Comparison of ENCODE assay signal across 13 cellular contexts in the genomic region with DNA sequence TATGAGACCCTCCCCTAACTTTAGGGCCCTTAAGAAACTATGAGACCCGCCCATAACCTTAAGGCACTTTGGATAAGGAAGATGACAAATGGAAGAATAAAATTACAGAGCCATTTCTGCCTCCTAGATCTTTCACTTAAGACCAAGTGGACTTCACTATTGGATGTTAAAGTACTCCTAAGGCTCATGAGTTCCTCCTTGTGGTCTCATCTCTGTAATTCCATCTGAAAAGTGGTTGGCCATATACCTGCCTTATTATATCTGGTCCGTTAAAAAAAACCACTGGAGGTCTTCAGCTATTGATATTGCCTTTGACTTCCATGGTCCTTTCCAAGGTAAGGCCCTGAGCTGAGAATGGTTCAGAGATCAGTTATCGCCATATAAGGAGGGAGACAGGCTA.
DNase-seq lines count a peak whose midpoint lies in the region; ATAC-seq and TF ChIP-seq lines count a peak whose summit lies in the region.
"Had no signal": no experiment of that assay in that cellular context is flagged by ENCODE, and none has a peak within 500 bp of the region (broad histone marks: within the 10 kb centered on the region; RNA-seq: fewer than 3 reads in every experiment).

No MANE protein-coding gene starts in this region.

- H3K9me3 ChIP-seq in gastroesophageal sphincter = no peaks in the 10 kb centered on the region
- no peaks in the 10 kb centered on the region for H3K9me3 ChIP-seq in smooth muscle cell (replicated peaks; ENCODE audit: low read depth)
- H3K9me3 ChIP-seq: esophagus squamous epithelium, prostate gland had no signal

- H3K27ac ChIP-seq in gastroesophageal sphincter (peak overlapping the region; percentile 14 to 67 (median 62)), smooth muscle cell (ENCODE audit: low read depth) (peak overlapping the region; percentile 37)
- H3K27ac ChIP-seq: prostate gland had no signal

- WGBS in gastroesophageal sphincter (ENCODE audit: low coverage in 1 of 2), 2 donors = 84 to 92% methylated on average over 3 of the region's 3 CpGs
- WGBS in smooth muscle cell (ENCODE audit: low lambda C conversion rate) = 92% methylated on average over 3 of the region's 3 CpGs

- ATAC-seq in gastroesophageal sphincter = no peak
- no peak for ATAC-seq in HG03039 (IDR thresholded peaks at IDR 0.05; ENCODE audit: unreplicated experiment)

- no peaks in the 10 kb centered on the region for H3K36me3 ChIP-seq in gastroesophageal sphincter
- no peaks in the 10 kb centered on the region for H3K36me3 ChIP-seq in smooth muscle cell (ENCODE audit: low read depth)
- H3K36me3 ChIP-seq: esophagus squamous epithelium, prostate gland had no signal

- H3K27me3 ChIP-seq in gastroesophageal sphincter = no peaks in the 10 kb centered on the region
- H3K27me3 ChIP-seq in smooth muscle cell (ENCODE audit: low read depth) = no peaks in the 10 kb centered on the region
- H3K27me3 ChIP-seq: esophagus squamous epithelium had no signal

- no peaks in the 10 kb centered on the region for H3K79me2 ChIP-seq in smooth muscle cell (ENCODE audit: low read depth)

- H3K4me1 ChIP-seq in gastroesophageal sphincter (peaks cover 0 to 26% (median 6%) of the 10 kb centered on the region in 3 donors), smooth muscle cell (ENCODE audit: low read depth) (peaks cover 35% of the 10 kb centered on the region)
- H3K4me1 ChIP-seq: prostate gland had no signal

- no peak for TF ChIP-seq EP300 in gastroesophageal sphincter (IDR thresholded peaks at IDR 0.05)

- H3K9ac ChIP-seq in smooth muscle cell (ENCODE audit: low read depth) = no peak overlapping the region

- no peak for TF ChIP-seq POLR2A in gastroesophageal sphincter (IDR thresholded peaks at IDR 0.05)

- H3K4me3 ChIP-seq in gastroesophageal sphincter = no peak overlapping the region
- no peak overlapping the region for H3K4me3 ChIP-seq in smooth muscle cell
- H3K4me3 ChIP-seq: esophagus squamous epithelium, prostate gland had no signal

- no peak for TF ChIP-seq CTCF in gastroesophageal sphincter (IDR thresholded peaks at IDR 0.05)
- TF ChIP-seq CTCF in smooth muscle cell (IDR thresholded peaks at IDR 0.05; ENCODE audit: borderline replicate concordance, insufficient read depth, poor library complexity, severe bottlenecking) = no peak

- H2AFZ ChIP-seq in smooth muscle cell (ENCODE audit: low read depth) = no peak overlapping the region

- DNase-seq in H4 (ENCODE audit: low spot score) = peak; percentile 39
- peak; percentile 21 for DNase-seq in SK-N-DZ (ENCODE audit: low spot score)
- no peak for DNase-seq in smooth muscle cell (lab: John Stamatoyannopoulos, UW; ENCODE audit: unreplicated experiment)
- DNase-seq in globus pallidus (ENCODE audit: low spot score) = no peak
- DNase-seq in NCI-H1694 treated with DMSO at 0.1 percent for 48 hours (lab: John Stamatoyannopoulos, UW) = no peak
- DNase-seq: activated CD4-positive, alpha-beta T cell treated with anti-CD3 and anti-CD28 coated beads, Interleukin-2, amount 50 U/mL, for 48 hours; CD4-positive, alpha-beta T cell; esophagus squamous epithelium; Kasumi-1; NCI-H1417 treated with DMSO at 0.1 percent for 48 hours had no signal

- no peaks in the 10 kb centered on the region for H3F3A ChIP-seq in smooth muscle cell (ENCODE audit: low read depth)

- H3K4me2 ChIP-seq in smooth muscle cell = peak overlapping the region; percentile 47

- no peaks in the 10 kb centered on the region for H4K20me1 ChIP-seq in smooth muscle cell (ENCODE audit: low read depth)

Comparison
In these comparisons a context has a peak if more than half of its experiments do, and no peak if none do; other contexts are left out.
1. DNase-seq: peak in H4 (single experiment) and SK-N-DZ (single experiment); none in smooth muscle cell (single experiment), globus pallidus (single experiment) and NCI-H1694 treated with DMSO at 0.1 percent for 48 hours (single experiment).